13 cellular contexts compared by ENCODE assay signal in the genomic region with DNA sequence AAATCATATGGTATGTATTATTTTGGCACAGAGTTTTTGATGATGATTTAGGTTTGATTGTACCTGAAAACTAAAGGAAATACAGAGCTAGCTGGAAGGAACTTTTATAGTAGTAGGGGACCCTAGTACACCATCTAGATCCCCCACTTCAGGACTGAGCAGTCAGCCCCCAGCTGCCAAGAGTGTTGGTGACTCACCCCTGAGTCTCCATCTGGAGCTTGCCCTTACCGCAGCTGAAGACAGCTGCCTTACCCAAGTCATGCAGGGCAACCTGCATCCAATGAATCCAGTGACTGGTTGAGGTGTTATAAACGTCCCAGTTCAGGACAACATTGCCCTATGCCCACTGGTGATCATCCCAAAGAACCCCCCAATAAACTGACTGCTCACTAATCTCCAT. TPM values are rescaled to one million over a fixed set of nuclear protein-coding genes. Genes with fewer than 3 reads are reported as not detected.
DNase-seq lines count a peak whose midpoint lies in the region; ATAC-seq and TF ChIP-seq lines count a peak whose summit lies in the region.
"Had no signal": no experiment of that assay in that cellular context is flagged by ENCODE, and none has a peak within 500 bp of the region (broad histone marks: within the 10 kb centered on the region; RNA-seq: fewer than 3 reads in every experiment).

No MANE protein-coding gene starts in this region.

- H3K27ac Mint-ChIP-seq in dendritic cell treated with granulocyte-macrophage colony-stimulating factor and Interleukin-4, amounts not matched to agents 40 ng/mL and 50 ng/mL, for 4 days, result peak overlapping the region; percentile 25
- peak overlapping the region; percentile 56 for H3K27ac Mint-ChIP-seq in progenitor cell of endocrine pancreas
- H3K27ac Mint-ChIP-seq: activated naive CD8-positive, alpha-beta T cell treated with anti-CD3 and anti-CD28 coated beads for 36 hours had no signal

- H3K9me2 ChIP-seq in PC-3 (replicated peaks; ENCODE audit: low read length), result no peaks in the 10 kb centered on the region

- H3K79me2 ChIP-seq in PC-3 (ENCODE audit: low read length), result no peaks in the 10 kb centered on the region

- peaks cover 17% of the 10 kb centered on the region for H3K4me1 Mint-ChIP-seq in dendritic cell treated with granulocyte-macrophage colony-stimulating factor and Interleukin-4, amounts not matched to agents 40 ng/mL and 50 ng/mL, for 4 days (ENCODE audit: low read depth)
- H3K4me1 Mint-ChIP-seq in progenitor cell of endocrine pancreas (ENCODE audit: low read depth), result no peaks in the 10 kb centered on the region
- H3K4me1 Mint-ChIP-seq: neural crest cell had no signal

- no peaks in the 10 kb centered on the region for H3K9me3 ChIP-seq in PC-3 (ENCODE audit: low read length)

- 0 out of 2 replicates have a peak overlapping the region, but pooled peaks have one; percentile 5 for H3K4me2 ChIP-seq in PC-3 (ENCODE audit: low read length)

- TF ChIP-seq POLR2A in lower leg skin (IDR thresholded peaks at IDR 0.05), result no peak

- ATAC-seq in PC-3, result peak; percentile 92

- H2AFZ ChIP-seq in PC-3 (ENCODE audit: low read length), result no peak overlapping the region

- in situ Hi-C loops in G401 (cut with HindIII; ENCODE audit: low sequenced_read_pairs), result no loop called here

- POLR2A ChIA-PET in PC-3 (lab: Charles Lee; ENCODE audit: unreplicated experiment), result interaction anchor here (0.6 kb wide), 1 partner anchor 243 kb away, joined by 3 read pairs; no protein-coding TSS in a partner anchor

- BruUV-seq in PC-3 (replicated peaks; lab: Mats Ljungman, UMichigan), result no TSS peak

- no peak overlapping the region for H3K27ac ChIP-seq in PC-3 (ENCODE audit: low read length)

- peaks cover 35% of the 10 kb centered on the region for H3K36me3 Mint-ChIP-seq in dendritic cell treated with granulocyte-macrophage colony-stimulating factor and Interleukin-4, amounts not matched to agents 40 ng/mL and 50 ng/mL, for 4 days (ENCODE audit: low read depth)
- peaks cover 4% of the 10 kb centered on the region for H3K36me3 Mint-ChIP-seq in progenitor cell of endocrine pancreas (ENCODE audit: insufficient read depth)

- intact Hi-C loops in PC-3 (cut with micrococcal nuclease) (loop anchor here (5.0 kb wide), 1 partner anchor 223 kb away; no protein-coding TSS in a partner anchor), head of caudate nucleus (cut with DNase I) (no loop called here), lower leg skin (cut with DNase I; ENCODE audit: low total_unique reads) (no loop called here)
- intact Hi-C loops in dendritic cell treated with granulocyte-macrophage colony-stimulating factor and Interleukin-4, amounts not matched to agents 40 ng/mL and 50 ng/mL, for 4 days (cut with micrococcal nuclease), result no loop called here

- peak; percentile 8 for DNase-seq in G401 (ENCODE audit: low spot score)
- peak; percentile 59 for DNase-seq in PC-3
- no peak for DNase-seq in progenitor cell of endocrine pancreas (ENCODE audit: low spot score, unreplicated experiment)
- DNase-seq in head of caudate nucleus, result no peak
- no peak for DNase-seq in mesenteric fat pad (ENCODE audit: low spot score)
- no peak for DNase-seq in NCI-H2196 treated with DMSO at 0.1 percent for 48 hours (lab: John Stamatoyannopoulos, UW; ENCODE audit: unreplicated experiment)
- DNase-seq in lower leg skin (ENCODE audit: low spot score in 2 of 2), result no peak
- DNase-seq: activated naive CD8-positive, alpha-beta T cell treated with anti-CD3 and anti-CD28 coated beads for 36 hours; kidney; stimulated activated CD4-positive, alpha-beta T cell treated with anti-CD3 and anti-CD28 coated beads, Interleukin-12 subunit alpha, Interleukin-12 subunit beta, amount 100 ng/mL, for 4 hours; stimulated activated CD8-positive, alpha-beta memory T cell treated with anti-CD3 and anti-CD28 coated beads, Interleukin-4, amount 100 ng/mL, for 48 hours had no signal

- CTCF ChIA-PET in PC-3 (lab: Charles Lee), result interaction anchor here (0.6 to 0.7 kb wide), 2 partner anchors 9 to 275 kb away, joined by 3 read pairs; no protein-coding TSS in a partner anchor

- no peak overlapping the region for H3K9ac ChIP-seq in PC-3 (ENCODE audit: low read length)

- no peak overlapping the region for H3K4me3 Mint-ChIP-seq in dendritic cell treated with granulocyte-macrophage colony-stimulating factor and Interleukin-4, amounts not matched to agents 40 ng/mL and 50 ng/mL, for 4 days
- no peak overlapping the region for H3K4me3 Mint-ChIP-seq in progenitor cell of endocrine pancreas (ENCODE audit: low read depth)
- H3K4me3 Mint-ChIP-seq: activated naive CD8-positive, alpha-beta T cell treated with anti-CD3 and anti-CD28 coated beads for 36 hours; neural crest cell had no signal

- H4K20me1 ChIP-seq in PC-3 (ENCODE audit: low read length), result no peaks in the 10 kb centered on the region

- peaks cover 9% of the 10 kb centered on the region for H3K4me1 ChIP-seq in PC-3 (ENCODE audit: insufficient read depth, low read length)

- H3K4me3 ChIP-seq in PC-3 (ENCODE audit: low read length) (no peak overlapping the region), lower leg skin (ENCODE audit: low read depth, poor library complexity, severe bottlenecking) (no peak overlapping the region)

- H3K27me3 Mint-ChIP-seq in dendritic cell treated with granulocyte-macrophage colony-stimulating factor and Interleukin-4, amounts not matched to agents 40 ng/mL and 50 ng/mL, for 4 days, result no peaks in the 10 kb centered on the region
- no peaks in the 10 kb centered on the region for H3K27me3 Mint-ChIP-seq in progenitor cell of endocrine pancreas
- H3K27me3 Mint-ChIP-seq: activated naive CD8-positive, alpha-beta T cell treated with anti-CD3 and anti-CD28 coated beads for 36 hours had no signal

- no peaks in the 10 kb centered on the region for H3K9me3 Mint-ChIP-seq in dendritic cell treated with granulocyte-macrophage colony-stimulating factor and Interleukin-4, amounts not matched to agents 40 ng/mL and 50 ng/mL, for 4 days
- no peaks in the 10 kb centered on the region for H3K9me3 Mint-ChIP-seq in progenitor cell of endocrine pancreas (ENCODE audit: low read depth)
- H3K9me3 Mint-ChIP-seq: activated naive CD8-positive, alpha-beta T cell treated with anti-CD3 and anti-CD28 coated beads for 36 hours; neural crest cell had no signal

- H3K27me3 ChIP-seq in PC-3 (ENCODE audit: low read length), result no peaks in the 10 kb centered on the region

- WGBS in lower leg skin, 2 donors, result 63 to 72% methylated on average over 2 of the region's 2 CpGs

- H3K36me3 ChIP-seq in PC-3 (ENCODE audit: low read depth, low read length), result peaks cover 24% of the 10 kb centered on the region

- no peaks in the 10 kb centered on the region for H3F3A ChIP-seq in PC-3 (ENCODE audit: low read length, unreplicated experiment)

- TF ChIP-seq CTCF in PC-3 (conservative IDR thresholded peaks at IDR 0.05; ENCODE audit: low read depth, low read length), result no peak
- TF ChIP-seq CTCF in progenitor cell of endocrine pancreas (IDR thresholded peaks at IDR 0.05; ENCODE audit: unreplicated experiment), result no peak
- TF ChIP-seq CTCF in lower leg skin (IDR thresholded peaks at IDR 0.05), result no peak

RNA-seq across cellular contexts. Expression of gene PMS1, which starts 15.3 kb away (rescaled TPM):
- total RNA-seq in G401 (2014; rRNA removed; shearing (Covaris generic)), result 25.2 and 28.2 TPM in 2 replicates
- total RNA-seq in PC-3 (2014; rRNA removed), result 13.8 and 15.1 TPM in 2 replicates
- 63.6 and 72.4 TPM in 2 replicates for total RNA-seq in progenitor cell of endocrine pancreas
- total RNA-seq in mesenteric fat pad, result 25.6 TPM
- 10 to 100 TPM in 2 of 4 donors, 1 to 10 TPM in 2; 6.7 to 10.2 (median 10.0) TPM for total RNA-seq in lower leg skin

RNA-seq across cellular contexts. Expression of gene ORMDL1, which starts 15.4 kb away (rescaled TPM):
- 39.1 and 63.5 TPM in 2 replicates for total RNA-seq in G401 (2014; rRNA removed; shearing (Covaris generic))
- total RNA-seq in PC-3 (2014; rRNA removed) (44.6 and 64.5 TPM in 2 replicates), progenitor cell of endocrine pancreas (74.1 and 84.9 TPM in 2 replicates), mesenteric fat pad (63.7 TPM), lower leg skin (10 to 100 TPM; 52.5 to 79.0 (median 61.5) TPM)

RNA-seq across cellular contexts. Expression of gene OSGEPL1, which starts 36.9 kb away (rescaled TPM):
- 7.6 and 8.6 TPM in 2 replicates for total RNA-seq in G401 (2014; rRNA removed; shearing (Covaris generic))
- total RNA-seq in PC-3 (2014; rRNA removed), result 8.1 and 12.6 TPM in 2 replicates
- 12.1 and 12.8 TPM in 2 replicates for total RNA-seq in progenitor cell of endocrine pancreas
- 3.9 TPM for total RNA-seq in mesenteric fat pad
- total RNA-seq in lower leg skin, result 10 to 100 TPM in 1 of 4 donors, 1 to 10 TPM in 3; 2.6 to 10.3 (median 6.8) TPM

Comparison
In these comparisons a context has a peak if more than half of its experiments do, and no peak if none do; other contexts are left out.
1. DNase-seq: peak in G401 (single experiment) and PC-3 (single experiment); none in progenitor cell of endocrine pancreas (single experiment), head of caudate nucleus (0 of 42), mesenteric fat pad (single experiment), NCI-H2196 treated with DMSO at 0.1 percent for 48 hours (single experiment) and lower leg skin (0 of 2).